In the genomic region with DNA sequence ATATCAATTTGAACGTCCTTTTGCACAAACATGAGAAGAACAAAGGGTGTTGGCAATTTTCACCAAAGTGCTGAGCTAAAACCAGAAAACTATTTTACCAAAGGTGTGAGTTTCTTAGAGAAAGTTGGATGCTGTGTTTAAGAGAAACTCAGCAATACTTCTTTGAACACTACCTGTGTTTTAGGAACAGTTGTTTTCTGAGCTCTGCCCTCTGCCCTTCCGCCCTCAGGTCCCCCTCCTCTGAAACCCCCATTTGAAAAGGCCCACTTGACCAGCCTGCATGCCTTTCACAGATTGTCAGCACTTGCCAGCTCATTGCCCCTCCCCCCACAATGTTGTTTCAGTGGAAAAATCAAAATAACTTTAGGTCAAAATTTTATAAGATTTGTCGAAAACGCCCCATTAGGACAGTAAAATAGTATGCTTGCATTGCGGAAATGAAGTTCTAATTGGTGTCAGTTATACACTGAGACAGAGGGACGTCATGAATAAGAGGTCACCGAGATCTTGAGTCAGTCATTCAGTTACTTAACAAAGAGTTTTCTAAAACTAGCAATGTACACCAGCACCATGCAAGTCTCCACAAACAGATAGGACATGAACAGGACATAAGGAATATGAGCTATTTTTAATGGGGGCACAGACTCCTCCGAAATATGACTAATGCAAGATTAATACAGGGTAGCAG, we compare ENCODE assay signal across 23 cellular contexts.
DNase-seq lines count a peak whose midpoint lies in the region; ATAC-seq lines count a peak whose summit lies in the region.
"Had no signal": no experiment of that assay in that cellular context is flagged by ENCODE, and none has a peak within 500 bp of the region (broad histone marks: within the 10 kb centered on the region; RNA-seq: fewer than 3 reads in every experiment).

No MANE protein-coding gene starts in this region.

- H3K4me1 Mint-ChIP-seq in activated T-cell treated with anti-CD3 and anti-CD28 coated beads, Interleukin-2, amount 50 U/mL, for 72 hours (ENCODE audit: low read depth) = peaks cover 88% of the 10 kb centered on the region
- peaks cover 80 to 88% (median 87%) of the 10 kb centered on the region in 3 donors for H3K4me1 Mint-ChIP-seq in T-cell
- H3K4me1 Mint-ChIP-seq in activated naive CD8-positive, alpha-beta T cell treated with anti-CD3 and anti-CD28 coated beads, Interleukin-2, amount 50 U/mL, for 24 hours = peaks cover 80% of the 10 kb centered on the region
- H3K4me1 Mint-ChIP-seq in stimulated activated effector memory CD8-positive, alpha-beta T cell treated with anti-CD3 and anti-CD28 coated beads, Interleukin-12 subunit alpha, Interleukin-12 subunit beta, amount 100 ng/mL, for 72 hours = peaks cover 56% of the 10 kb centered on the region

- H3K27me3 Mint-ChIP-seq in activated T-cell treated with anti-CD3 and anti-CD28 coated beads, Interleukin-2, amount 50 U/mL, for 72 hours (ENCODE audit: low read depth) = no peaks in the 10 kb centered on the region
- no peaks in the 10 kb centered on the region for H3K27me3 Mint-ChIP-seq in T-cell
- no peaks in the 10 kb centered on the region for H3K27me3 Mint-ChIP-seq in activated naive CD8-positive, alpha-beta T cell treated with anti-CD3 and anti-CD28 coated beads, Interleukin-2, amount 50 U/mL, for 24 hours

- DNase-seq in activated T-cell treated with anti-CD3 and anti-CD28 coated beads, Interleukin-2, amount 50 U/mL, for 72 hours = no peak
- no peak for DNase-seq in activated T-cell treated with anti-CD3 and anti-CD28 coated beads, Interleukin-2, amount 50 U/mL, for 48 hours
- DNase-seq in T-cell (no peak), NCI-H2081 treated with DMSO at 0.1 percent for 48 hours (lab: John Stamatoyannopoulos, UW) (no peak), SHP77 (lab: John Stamatoyannopoulos, UW) (no peak), OCI-M2 (lab: John Stamatoyannopoulos, UW; ENCODE audit: unreplicated experiment) (no peak)
- no peak for DNase-seq in activated naive CD8-positive, alpha-beta T cell treated with anti-CD3 and anti-CD28 coated beads, Interleukin-2, amount 50 U/mL, for 24 hours
- peak in 1 of 2 donors; percentile 55 for DNase-seq in stimulated activated effector memory CD8-positive, alpha-beta T cell treated with anti-CD3 and anti-CD28 coated beads, Interleukin-12 subunit alpha, Interleukin-12 subunit beta, amount 100 ng/mL, for 72 hours (ENCODE audit: low spot score in 2 of 2)
- DNase-seq: activated CD4-positive, alpha-beta T cell treated with anti-CD3 and anti-CD28 coated beads, Interleukin-2, amount 50 U/mL, for 48 hours; activated effector memory CD4-positive, alpha-beta T cell treated with Interleukin-2 at 50 U/mL for 16 hours; C1 segment of cervical spinal cord; cerebellar nuclear complex; foreskin melanocyte; GF-D8; hippocampal formation; islet precursor cell; NCI-H146; NCI-H2227 treated with DMSO at 0.1 percent for 48 hours; NCI-H748 treated with DMSO at 0.1 percent for 48 hours; ovary; right cardiac atrium; uterus had no signal

- peak overlapping the region; percentile 54 to 55 for H3K4me3 Mint-ChIP-seq in activated T-cell treated with anti-CD3 and anti-CD28 coated beads, Interleukin-2, amount 50 U/mL, for 72 hours
- peak overlapping the region; percentile 17 to 42 (median 42) for H3K4me3 Mint-ChIP-seq in T-cell
- peak overlapping the region; percentile 37 for H3K4me3 Mint-ChIP-seq in activated naive CD8-positive, alpha-beta T cell treated with anti-CD3 and anti-CD28 coated beads, Interleukin-2, amount 50 U/mL, for 24 hours
- peak overlapping the region; percentile 42 for H3K4me3 Mint-ChIP-seq in stimulated activated effector memory CD8-positive, alpha-beta T cell treated with anti-CD3 and anti-CD28 coated beads, Interleukin-12 subunit alpha, Interleukin-12 subunit beta, amount 100 ng/mL, for 72 hours

- no peaks in the 10 kb centered on the region for H3K9me3 Mint-ChIP-seq in activated T-cell treated with anti-CD3 and anti-CD28 coated beads, Interleukin-2, amount 50 U/mL, for 72 hours
- H3K9me3 Mint-ChIP-seq in T-cell = no peaks in the 10 kb centered on the region
- no peaks in the 10 kb centered on the region for H3K9me3 Mint-ChIP-seq in activated naive CD8-positive, alpha-beta T cell treated with anti-CD3 and anti-CD28 coated beads, Interleukin-2, amount 50 U/mL, for 24 hours
- H3K9me3 Mint-ChIP-seq in stimulated activated effector memory CD8-positive, alpha-beta T cell treated with anti-CD3 and anti-CD28 coated beads, Interleukin-12 subunit alpha, Interleukin-12 subunit beta, amount 100 ng/mL, for 72 hours = no peaks in the 10 kb centered on the region

- CTCF ChIA-PET in T-cell (lab: Charles Lee) = interaction anchor here (0.8 to 3.8 kb wide), 11 partner anchors 9 to 144 kb away, joined by 3 to 31 read pairs (median 3); no protein-coding TSS in a partner anchor

- H3K27ac Mint-ChIP-seq in activated T-cell treated with anti-CD3 and anti-CD28 coated beads, Interleukin-2, amount 50 U/mL, for 72 hours = peak overlapping the region; percentile 90
- peak overlapping the region; percentile 83 to 87 for H3K27ac Mint-ChIP-seq in T-cell
- peak overlapping the region; percentile 94 for H3K27ac Mint-ChIP-seq in activated naive CD8-positive, alpha-beta T cell treated with anti-CD3 and anti-CD28 coated beads, Interleukin-2, amount 50 U/mL, for 24 hours
- peak overlapping the region; percentile 85 for H3K27ac Mint-ChIP-seq in stimulated activated effector memory CD8-positive, alpha-beta T cell treated with anti-CD3 and anti-CD28 coated beads, Interleukin-12 subunit alpha, Interleukin-12 subunit beta, amount 100 ng/mL, for 72 hours

- peak; percentile 39 to 44 for ATAC-seq in activated T-cell treated with anti-CD3 and anti-CD28 coated beads, Interleukin-2, amount 50 U/mL, for 72 hours (replicated peaks in 1 of 2)
- no peak for ATAC-seq in T-cell (replicated peaks in 1 of 4)
- ATAC-seq in activated naive CD8-positive, alpha-beta T cell treated with anti-CD3 and anti-CD28 coated beads, Interleukin-2, amount 50 U/mL, for 24 hours = no peak
- ATAC-seq in stimulated activated effector memory CD8-positive, alpha-beta T cell treated with anti-CD3 and anti-CD28 coated beads, Interleukin-12 subunit alpha, Interleukin-12 subunit beta, amount 100 ng/mL, for 72 hours = peak; percentile 66
- ATAC-seq: right cardiac atrium, Right ventricle myocardium inferior had no signal

- POLR2A ChIA-PET in T-cell (lab: Charles Lee) = interaction anchor here in 1 of 2 donors (0.6 to 2.1 kb wide), 10 partner anchors 14 to 68 kb away, joined by 3 to 17 read pairs (median 5); no protein-coding TSS in a partner anchor

- H3K36me3 Mint-ChIP-seq in activated T-cell treated with anti-CD3 and anti-CD28 coated beads, Interleukin-2, amount 50 U/mL, for 72 hours (ENCODE audit: insufficient read depth in 2 of 2) = peaks cover 1 to 2% of the 10 kb centered on the region in 2 donors
- H3K36me3 Mint-ChIP-seq in T-cell = no peaks in the 10 kb centered on the region
- H3K36me3 Mint-ChIP-seq in activated naive CD8-positive, alpha-beta T cell treated with anti-CD3 and anti-CD28 coated beads, Interleukin-2, amount 50 U/mL, for 24 hours (ENCODE audit: low read depth) = no peaks in the 10 kb centered on the region
- H3K36me3 Mint-ChIP-seq in stimulated activated effector memory CD8-positive, alpha-beta T cell treated with anti-CD3 and anti-CD28 coated beads, Interleukin-12 subunit alpha, Interleukin-12 subunit beta, amount 100 ng/mL, for 72 hours = peaks cover 6% of the 10 kb centered on the region

Comparison
In these comparisons a context has a peak if more than half of its experiments do, and no peak if none do; other contexts are left out.
1. ATAC-seq: peak in activated T-cell treated with anti-CD3 and anti-CD28 coated beads, Interleukin-2, amount 50 U/mL, for 72 hours (2 of 2) and stimulated activated effector memory CD8-positive, alpha-beta T cell treated with anti-CD3 and anti-CD28 coated beads, Interleukin-12 subunit alpha, Interleukin-12 subunit beta, amount 100 ng/mL, for 72 hours (single experiment); none in T-cell (0 of 4) and activated naive CD8-positive, alpha-beta T cell treated with anti-CD3 and anti-CD28 coated beads, Interleukin-2, amount 50 U/mL, for 24 hours (single experiment).
2. Peak in every context shown above with its lines, with median percentiles within 50 percentile points of each other: H3K27ac Mint-ChIP-seq and H3K4me3 Mint-ChIP-seq.